ENCODE assay signal across 30 cellular contexts in the genomic region with DNA sequence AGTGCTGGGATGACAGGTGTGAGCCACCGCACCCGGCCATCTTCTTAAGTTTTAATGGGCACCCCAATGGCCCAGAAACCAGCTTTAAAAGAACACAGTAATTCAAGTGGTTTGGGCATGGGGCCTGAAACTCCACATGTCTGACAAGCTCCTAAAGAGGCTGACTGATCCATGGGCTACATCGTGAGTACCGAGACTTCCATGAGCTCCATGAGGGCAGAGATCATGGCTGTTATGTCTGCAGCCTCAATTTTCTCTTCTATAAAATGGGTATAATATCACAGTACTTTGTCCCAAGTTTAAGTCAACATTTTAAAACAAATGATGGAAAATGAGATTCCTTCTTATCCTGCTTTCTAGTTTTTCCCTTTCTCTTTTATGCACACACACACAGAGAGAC.
"Had no signal": no experiment of that assay in that cellular context is flagged by ENCODE, and none has a peak within 500 bp of the region (broad histone marks: within the 10 kb centered on the region; RNA-seq: fewer than 3 reads in every experiment).

No MANE protein-coding gene starts in this region.

- H3K4me2 ChIP-seq: SK-N-SH had no signal

- H3K27me3 ChIP-seq: MG63, Peyer's patch, SJSA1 had no signal

- H3K4me1 ChIP-seq: Peyer's patch, SJSA1 had no signal

- H3K4me3 Mint-ChIP-seq: T-helper 1 cell treated with Interleukin-12 subunit alpha and Interleukin-12 subunit beta and Interleukin-4 antibody, amounts not matched to agents 30 μg/mL and 1 μg/mL, for 36 hours had no signal

- H3K9me3 ChIP-seq: MG63, Peyer's patch, SJSA1, SK-N-SH had no signal

- H3K36me3 ChIP-seq: MG63, Peyer's patch, SJSA1 had no signal

- H3K27ac ChIP-seq: Peyer's patch, SJSA1 had no signal

- H3K4me3 ChIP-seq: MG63, Peyer's patch, SJSA1 had no signal

- DNase-seq: MG63, MV-4-11, NCI-H1092, NCI-H1105, NCI-H1417 treated with DMSO at 0.1 percent for 48 hours, NCI-H1436 treated with DMSO at 0.1 percent for 48 hours, NCI-H1694 treated with DMSO at 0.1 percent for 48 hours, NCI-H187 treated with DMSO at 0.1 percent for 48 hours, NCI-H2029, NCI-H2081, NCI-H2107, NCI-H2171, NCI-H226, NCI-H446 treated with DMSO at 0.1 percent for 48 hours, NCI-H510A, NCI-H524, NCI-H526, NCI-H69, NCI-H748 treated with DMSO at 0.1 percent for 48 hours, NCI-H82, Peyer's patch, Right ventricle myocardium superior, RPMI8226, SHP77 treated with DMSO at 0.1 percent for 48 hours, SK-N-SH, SW 1271, T-helper 1 cell, T-helper 2 cell had no signal

- H3K9ac ChIP-seq: SK-N-SH had no signal

- H3K27ac Mint-ChIP-seq: T-helper 1 cell treated with Interleukin-12 subunit alpha and Interleukin-12 subunit beta and Interleukin-4 antibody, amounts not matched to agents 30 μg/mL and 1 μg/mL, for 36 hours had no signal
